8 cellular contexts compared by ENCODE assay signal in genomic region chr12:49967777-49968250, GRCh38. TPM values are rescaled to one million over a fixed set of nuclear protein-coding genes. Genes with fewer than 3 reads are reported as not detected.
DNase-seq lines count a peak whose midpoint lies in the region; FAIRE-seq and TF ChIP-seq lines count a peak whose summit lies in the region.

No MANE protein-coding gene starts in this region.

- no peak for TF ChIP-seq CTCF in glutamatergic neuron (IDR thresholded peaks at IDR 0.05; ENCODE audit: partially characterized antibody, unreplicated experiment)

- no peak for DNase-seq in activated CD4-positive, alpha-beta memory T cell treated with anti-CD3 and anti-CD28 coated beads, Interleukin-2, amount 10 ng/mL, durations not matched to agents 7 days and 5 days
- DNase-seq in activated CD4-positive, alpha-beta memory T cell treated with anti-CD3 and anti-CD28 coated beads for 36 hours, result no peak
- DNase-seq in SJCRH30 (no peak), glutamatergic neuron (no peak), COLO668 (lab: John Stamatoyannopoulos, UW; ENCODE audit: unreplicated experiment) (no peak), urothelium cell line (ENCODE audit: low spot score) (no peak), NCI-H2107 treated with DMSO at 0.1 percent for 48 hours (lab: John Stamatoyannopoulos, UW; ENCODE audit: unreplicated experiment) (no peak)

- no peak for FAIRE-seq in urothelium cell line (lab: Jason Lieb, UNC)

- CTCF ChIA-PET in activated CD4-positive, alpha-beta memory T cell treated with anti-CD3 and anti-CD28 coated beads, Interleukin-2, amount 10 ng/mL, durations not matched to agents 7 days and 5 days (lab: Charles Lee), result interaction anchor here (0.6 to 6.3 kb wide), 55 partner anchors 9 to 1537 kb away, joined by 3 to 101 read pairs (median 6); partner anchors contain the start of genes AQP2, COX14, RACGAP1 and SMARCD1
- CTCF ChIA-PET in activated CD4-positive, alpha-beta memory T cell treated with anti-CD3 and anti-CD28 coated beads for 36 hours (lab: Charles Lee), result interaction anchor here (0.5 to 9.5 kb wide), 70 partner anchors 9 to 841 kb away, joined by 3 to 259 read pairs (median 6); partner anchors contain the start of genes AQP2, ASIC1, BCDIN3D and CERS5

- H3K27me3 ChIP-seq in SJCRH30 (peaks cover 20% of the 10 kb centered on the region; the same call in 1 of the 2 replicates), stomach smooth muscle (ENCODE audit: control insufficient read depth in 1 of 2, insufficient read depth in 2 of 2, low read length in 2 of 2) (peaks cover 4 to 11% of the 10 kb centered on the region in 2 donors)

- H3K36me3 Mint-ChIP-seq in activated CD4-positive, alpha-beta memory T cell treated with anti-CD3 and anti-CD28 coated beads, Interleukin-2, amount 10 ng/mL, durations not matched to agents 7 days and 5 days (ENCODE audit: low read depth), result no peaks in the 10 kb centered on the region
- no peaks in the 10 kb centered on the region for H3K36me3 Mint-ChIP-seq in activated CD4-positive, alpha-beta memory T cell treated with anti-CD3 and anti-CD28 coated beads for 36 hours
- H3K36me3 Mint-ChIP-seq in glutamatergic neuron (ENCODE audit: unreplicated experiment), result peaks cover 4% of the 10 kb centered on the region

- H3K27ac Mint-ChIP-seq in activated CD4-positive, alpha-beta memory T cell treated with anti-CD3 and anti-CD28 coated beads, Interleukin-2, amount 10 ng/mL, durations not matched to agents 7 days and 5 days, result no peak overlapping the region
- H3K27ac Mint-ChIP-seq in activated CD4-positive, alpha-beta memory T cell treated with anti-CD3 and anti-CD28 coated beads for 36 hours, result no peak overlapping the region
- no peak overlapping the region for H3K27ac Mint-ChIP-seq in glutamatergic neuron (ENCODE audit: unreplicated experiment)

- H3K36me3 ChIP-seq in SJCRH30 (no peaks in the 10 kb centered on the region), stomach smooth muscle (ENCODE audit: control insufficient read depth in 2 of 2, insufficient read depth in 2 of 2, low read length in 2 of 2) (no peaks in the 10 kb centered on the region)

- peaks cover 39% of the 10 kb centered on the region for H3K27me3 Mint-ChIP-seq in activated CD4-positive, alpha-beta memory T cell treated with anti-CD3 and anti-CD28 coated beads, Interleukin-2, amount 10 ng/mL, durations not matched to agents 7 days and 5 days
- peaks cover 27% of the 10 kb centered on the region for H3K27me3 Mint-ChIP-seq in activated CD4-positive, alpha-beta memory T cell treated with anti-CD3 and anti-CD28 coated beads for 36 hours
- peaks cover 5% of the 10 kb centered on the region for H3K27me3 Mint-ChIP-seq in glutamatergic neuron (ENCODE audit: unreplicated experiment)

- H3K4me3 ChIP-seq in SJCRH30 (peak overlapping the region; percentile 36; the same call in 1 of the 2 replicates), stomach smooth muscle (ENCODE audit: low read length in 2 of 2) (peak overlapping the region; percentile 74 to 75)

- H3K9me3 ChIP-seq in SJCRH30 (replicated peaks) (no peaks in the 10 kb centered on the region), stomach smooth muscle (ENCODE audit: control insufficient read depth in 2 of 2, low read length in 2 of 2) (no peaks in the 10 kb centered on the region)

- no peak overlapping the region for H3K27ac ChIP-seq in SJCRH30
- H3K27ac ChIP-seq in stomach smooth muscle (ENCODE audit: low read length), result no peak overlapping the region

- H3K4me1 ChIP-seq in SJCRH30 (peaks cover 10% of the 10 kb centered on the region), stomach smooth muscle (ENCODE audit: control insufficient read depth, insufficient read depth, low read length) (peaks cover 14% of the 10 kb centered on the region)

- peak overlapping the region; percentile 43 for H3K4me3 Mint-ChIP-seq in activated CD4-positive, alpha-beta memory T cell treated with anti-CD3 and anti-CD28 coated beads, Interleukin-2, amount 10 ng/mL, durations not matched to agents 7 days and 5 days
- H3K4me3 Mint-ChIP-seq in activated CD4-positive, alpha-beta memory T cell treated with anti-CD3 and anti-CD28 coated beads for 36 hours, result no peak overlapping the region
- peak overlapping the region; percentile 34 for H3K4me3 Mint-ChIP-seq in glutamatergic neuron (ENCODE audit: unreplicated experiment)

- H3K4me1 Mint-ChIP-seq in activated CD4-positive, alpha-beta memory T cell treated with anti-CD3 and anti-CD28 coated beads, Interleukin-2, amount 10 ng/mL, durations not matched to agents 7 days and 5 days, result peaks cover 4% of the 10 kb centered on the region
- peaks cover 2% of the 10 kb centered on the region for H3K4me1 Mint-ChIP-seq in activated CD4-positive, alpha-beta memory T cell treated with anti-CD3 and anti-CD28 coated beads for 36 hours (ENCODE audit: low read depth)
- H3K4me1 Mint-ChIP-seq in glutamatergic neuron (ENCODE audit: low read depth, unreplicated experiment), result peaks cover 9% of the 10 kb centered on the region

- POLR2A ChIA-PET in activated CD4-positive, alpha-beta memory T cell treated with anti-CD3 and anti-CD28 coated beads, Interleukin-2, amount 10 ng/mL, durations not matched to agents 7 days and 5 days (lab: Charles Lee), result interaction anchor here (0.6 to 2.6 kb wide), 7 partner anchors 12 to 226 kb away, joined by 3 to 11 read pairs (median 3); partner anchors contain the start of genes RACGAP1, SMARCD1 and TMBIM6
- POLR2A ChIA-PET in activated CD4-positive, alpha-beta memory T cell treated with anti-CD3 and anti-CD28 coated beads for 36 hours (lab: Charles Lee), result interaction anchor here (0.9 kb wide), 1 partner anchor 72 kb away, joined by 3 read pairs; no protein-coding TSS in a partner anchor

- no peaks in the 10 kb centered on the region for H3K9me3 Mint-ChIP-seq in activated CD4-positive, alpha-beta memory T cell treated with anti-CD3 and anti-CD28 coated beads, Interleukin-2, amount 10 ng/mL, durations not matched to agents 7 days and 5 days
- H3K9me3 Mint-ChIP-seq in activated CD4-positive, alpha-beta memory T cell treated with anti-CD3 and anti-CD28 coated beads for 36 hours, result no peaks in the 10 kb centered on the region
- peaks cover 12% of the 10 kb centered on the region for H3K9me3 Mint-ChIP-seq in glutamatergic neuron (ENCODE audit: unreplicated experiment)

- intact Hi-C loops in activated CD4-positive, alpha-beta memory T cell treated with anti-CD3 and anti-CD28 coated beads for 36 hours (cut with micrococcal nuclease), result loop anchor here (1.0 to 2.0 kb wide), 4 partner anchors 88 to 191 kb away; no protein-coding TSS in a partner anchor

- H3K9ac ChIP-seq in stomach smooth muscle (ENCODE audit: low read length in 2 of 2), result no peak overlapping the region

RNA-seq across cellular contexts. Expression of gene AQP6, which starts 4.9 kb away (rescaled TPM):
- total RNA-seq in activated CD4-positive, alpha-beta memory T cell treated with anti-CD3 and anti-CD28 coated beads, Interleukin-2, amount 10 ng/mL, durations not matched to agents 7 days and 5 days, result not detected
- total RNA-seq in activated CD4-positive, alpha-beta memory T cell treated with anti-CD3 and anti-CD28 coated beads for 36 hours, result not detected
- not detected in 2 replicates for total RNA-seq in SJCRH30 (2014; rRNA removed; shearing (Covaris generic))
- 0.37 TPM for total RNA-seq in glutamatergic neuron (ENCODE audit: unreplicated experiment)

RNA-seq across cellular contexts. Expression of gene AQP5, which starts 6.1 kb away (rescaled TPM):
- not detected for total RNA-seq in activated CD4-positive, alpha-beta memory T cell treated with anti-CD3 and anti-CD28 coated beads, Interleukin-2, amount 10 ng/mL, durations not matched to agents 7 days and 5 days
- not detected for total RNA-seq in activated CD4-positive, alpha-beta memory T cell treated with anti-CD3 and anti-CD28 coated beads for 36 hours
- total RNA-seq in SJCRH30 (2014; rRNA removed; shearing (Covaris generic)), result 0.18 TPM in 1 of 2 replicates, not detected in the other
- not detected for total RNA-seq in glutamatergic neuron (ENCODE audit: unreplicated experiment)

RNA-seq across cellular contexts. Expression of gene AQP2, which starts 17.3 kb away (rescaled TPM):
- total RNA-seq in activated CD4-positive, alpha-beta memory T cell treated with anti-CD3 and anti-CD28 coated beads, Interleukin-2, amount 10 ng/mL, durations not matched to agents 7 days and 5 days, result not detected
- total RNA-seq in activated CD4-positive, alpha-beta memory T cell treated with anti-CD3 and anti-CD28 coated beads for 36 hours, result not detected
- total RNA-seq in SJCRH30 (2014; rRNA removed; shearing (Covaris generic)), result not detected in 2 replicates
- total RNA-seq in glutamatergic neuron (ENCODE audit: unreplicated experiment), result not detected

RNA-seq across cellular contexts. Expression of gene RACGAP1, which starts 57.5 kb away (rescaled TPM):
- 100 to 1,000 TPM; 172 to 179 TPM for total RNA-seq in activated CD4-positive, alpha-beta memory T cell treated with anti-CD3 and anti-CD28 coated beads, Interleukin-2, amount 10 ng/mL, durations not matched to agents 7 days and 5 days
- 100 to 1,000 TPM; 145 to 152 TPM for total RNA-seq in activated CD4-positive, alpha-beta memory T cell treated with anti-CD3 and anti-CD28 coated beads for 36 hours
- 148 and 152 TPM in 2 replicates for total RNA-seq in SJCRH30 (2014; rRNA removed; shearing (Covaris generic))
- total RNA-seq in glutamatergic neuron (ENCODE audit: unreplicated experiment), result 47.1 TPM
